Comparison of ENCODE assay signal across 25 cellular contexts in genomic region chr2:238182362-238182761, GRCh38. TPM values are rescaled to one million over a fixed set of nuclear protein-coding genes. Genes with fewer than 3 reads are reported as not detected.
"Had no signal": no experiment of that assay in that cellular context is flagged by ENCODE, and none has a peak within 500 bp of the region (broad histone marks: within the 10 kb centered on the region; RNA-seq: fewer than 3 reads in every experiment).

No MANE protein-coding gene starts in this region.

- H3K9me3 ChIP-seq: heart left ventricle, lower lobe of right lung, spleen, thoracic aorta, uterus had no signal

- FAIRE-seq: TTC549 had no signal

- DNase-seq: activated CD4-positive, alpha-beta T cell treated with anti-CD3 and anti-CD28 coated beads for 48 hours; activated CD4-positive, alpha-beta T cell treated with anti-CD3 and anti-CD28 coated beads, Interleukin-2, amount 50 U/mL, for 48 hours; activated CD8-positive, alpha-beta memory T cell treated with anti-CD3 and anti-CD28 coated beads for 24 hours; activated effector memory CD4-positive, alpha-beta T cell treated with Interleukin-2 at 50 U/mL for 16 hours; activated naive CD4-positive, alpha-beta T cell treated with Interleukin-2 at 50 U/mL for 16 hours; caudate nucleus; cortex of kidney; endodermal cell; foreskin keratinocyte; heart left ventricle; hypothalamus; lower lobe of right lung; mesenchymal stem cell; posterior cingulate gyrus; right cardiac atrium; spleen; stimulated activated naive CD4-positive, alpha-beta T cell treated with Interleukin-2 at 50 U/mL for 16 hours; T-helper 9 cell; uterus had no signal

- ATAC-seq: activated CD4-positive, CD25-positive, alpha-beta regulatory T cell treated with anti-CD3 and anti-CD28 coated beads, Interleukin-2, amount 50 U/mL, for 24 hours; esophagus mucosa; foreskin keratinocyte; lower lobe of right lung; right cardiac atrium had no signal

- H3K4me3 ChIP-seq: heart left ventricle, lower lobe of right lung, spleen, thoracic aorta, uterus had no signal

- H3K27ac ChIP-seq: foreskin keratinocyte, heart left ventricle, lower lobe of right lung, spleen, thoracic aorta, uterus, VCaP had no signal

- H3K4me1 ChIP-seq: foreskin keratinocyte, lower lobe of right lung, uterus had no signal

- H3K36me3 ChIP-seq: uterus had no signal

- H3K27me3 ChIP-seq: foreskin keratinocyte, heart left ventricle, spleen, uterus had no signal

RNA-seq across cellular contexts. Expression of gene ERFE, which starts 23.6 kb away (rescaled TPM):
- total RNA-seq: lower lobe of right lung had no signal

RNA-seq across cellular contexts. Expression of gene KLHL30, which starts 43.9 kb away (rescaled TPM):
- total RNA-seq: endodermal cell, foreskin keratinocyte, mononuclear cell had no signal
- polyA plus RNA-seq: foreskin keratinocyte had no signal
